In genomic region chr4:2262944-2263250, GRCh38 we compare ENCODE assay signal across 8 cellular contexts. TPM values are rescaled to one million over a fixed set of nuclear protein-coding genes. Genes with fewer than 3 reads are reported as not detected.
DNase-seq lines count a peak whose midpoint lies in the region; ATAC-seq and TF ChIP-seq lines count a peak whose summit lies in the region.

No MANE protein-coding gene starts in this region.

- H3K27me3 ChIP-seq in adrenal gland (no peaks in the 10 kb centered on the region), left lung (no peaks in the 10 kb centered on the region), suprapubic skin (no peaks in the 10 kb centered on the region)

- no peak for TF ChIP-seq POLR2A in adrenal gland (IDR thresholded peaks at IDR 0.05)
- TF ChIP-seq POLR2A in suprapubic skin (IDR thresholded peaks at IDR 0.05), result no peak

- H3K9me3 ChIP-seq in adrenal gland (replicated peaks in 1 of 3) (no peaks in the 10 kb centered on the region), left lung (no peaks in the 10 kb centered on the region), suprapubic skin (no peaks in the 10 kb centered on the region)

- TF ChIP-seq CTCF in adrenal gland (IDR thresholded peaks at IDR 0.05) (no peak), left lung (IDR thresholded peaks at IDR 0.05) (no peak), suprapubic skin (IDR thresholded peaks at IDR 0.05) (no peak)

- H3K4me3 ChIP-seq in adrenal gland (peak overlapping the region; percentile 35 to 60 (median 44)), left lung (peak overlapping the region; percentile 57 to 93), suprapubic skin (peak overlapping the region; percentile 93)

- intact Hi-C loops in activated CD4-positive, alpha-beta T cell treated with anti-CD3 and anti-CD28 coated beads, Interleukin-2, amount 10 ng/mL, durations not matched to agents 24 days and 14 days (cut with micrococcal nuclease), result loop anchor here (1.0 to 2.0 kb wide), 4 partner anchors 21 to 274 kb away; partner anchors contain the start of genes CFAP99, FAM193A, HAUS3 and POLN
- intact Hi-C loops in adrenal gland (cut with DNase I) (no loop called here), left lung (cut with DNase I) (no loop called here)

- no peaks in the 10 kb centered on the region for H3K4me1 Mint-ChIP-seq in activated CD4-positive, alpha-beta T cell treated with anti-CD3 and anti-CD28 coated beads, Interleukin-2, amount 10 ng/mL, durations not matched to agents 24 days and 14 days

- no peak for TF ChIP-seq EP300 in suprapubic skin (IDR thresholded peaks at IDR 0.05)

- no peaks in the 10 kb centered on the region for H3K36me3 Mint-ChIP-seq in activated CD4-positive, alpha-beta T cell treated with anti-CD3 and anti-CD28 coated beads, Interleukin-2, amount 10 ng/mL, durations not matched to agents 24 days and 14 days (ENCODE audit: low read depth)

- peak overlapping the region; percentile 76 for H3K4me3 Mint-ChIP-seq in activated CD4-positive, alpha-beta T cell treated with anti-CD3 and anti-CD28 coated beads, Interleukin-2, amount 10 ng/mL, durations not matched to agents 24 days and 14 days

- H3K36me3 ChIP-seq in adrenal gland (replicated peaks in 1 of 2) (peaks cover 0 to 9% of the 10 kb centered on the region in 2 donors), left lung (peaks cover 0 to 8% of the 10 kb centered on the region in 2 donors), suprapubic skin (peaks cover 2% of the 10 kb centered on the region)

- H3K4me1 ChIP-seq in adrenal gland (replicated peaks in 1 of 2) (peaks cover 50 to 61% of the 10 kb centered on the region in 2 donors), left lung (peaks cover 32 to 45% of the 10 kb centered on the region in 2 donors), suprapubic skin (peaks cover 56% of the 10 kb centered on the region)

- ATAC-seq in left lung (no peak), GM21825 (IDR thresholded peaks at IDR 0.05; ENCODE audit: unreplicated experiment) (no peak)

- 33 to 40% (median 36%) methylated on average over 13 of the region's 13 CpGs for WGBS in adrenal gland, 4 donors
- 44% methylated on average over 13 of the region's 13 CpGs for WGBS in suprapubic skin

- H3K9me3 Mint-ChIP-seq in activated CD4-positive, alpha-beta T cell treated with anti-CD3 and anti-CD28 coated beads, Interleukin-2, amount 10 ng/mL, durations not matched to agents 24 days and 14 days, result no peaks in the 10 kb centered on the region

- peak overlapping the region; percentile 43 to 98 (median 96) for H3K27ac ChIP-seq in adrenal gland
- peak overlapping the region; percentile 93 to 94 for H3K27ac ChIP-seq in left lung
- H3K27ac ChIP-seq in suprapubic skin, result peak overlapping the region; percentile 89

- DNase-seq in activated CD4-positive, alpha-beta T cell treated with anti-CD3 and anti-CD28 coated beads, Interleukin-2, amount 10 ng/mL, durations not matched to agents 24 days and 14 days, result no peak
- DNase-seq in activated CD4-positive, alpha-beta T cell treated with anti-CD3 and anti-CD28 coated beads for 48 hours, result no peak
- DNase-seq in adrenal gland, result no peak
- no peak for DNase-seq in left lung
- DNase-seq in suprapubic skin (ENCODE audit: low spot score in 2 of 2), result no peak
- no peak for DNase-seq in hippocampal formation (lab: John Stamatoyannopoulos, UW)
- no peak for DNase-seq in stimulated activated CD4-positive, alpha-beta T cell treated with anti-CD3 and anti-CD28 coated beads, Interleukin-4, amount 100 ng/mL, for 24 hours

- H3K27me3 Mint-ChIP-seq in activated CD4-positive, alpha-beta T cell treated with anti-CD3 and anti-CD28 coated beads, Interleukin-2, amount 10 ng/mL, durations not matched to agents 24 days and 14 days, result no peaks in the 10 kb centered on the region

- no peak overlapping the region for H3K27ac Mint-ChIP-seq in activated CD4-positive, alpha-beta T cell treated with anti-CD3 and anti-CD28 coated beads, Interleukin-2, amount 10 ng/mL, durations not matched to agents 24 days and 14 days

RNA-seq across cellular contexts. Expression of gene MXD4, which starts 1.0 kb away (rescaled TPM):
- total RNA-seq in activated CD4-positive, alpha-beta T cell treated with anti-CD3 and anti-CD28 coated beads, Interleukin-2, amount 10 ng/mL, durations not matched to agents 24 days and 14 days, result 4.9 and 5.2 TPM in 2 replicates
- total RNA-seq in adrenal gland (100 to 1,000 TPM in 4 of 8 donors, 10 to 100 TPM in 4; 49.2 to 133 (median 107) TPM), left lung (10 to 100 TPM; 52.4 to 84.6 TPM), suprapubic skin (10 to 100 TPM; 52.8 to 76.8 (median 63.3) TPM)
- 100 to 1,000 TPM in 1 of 3 donors, 10 to 100 TPM in 2; 13.9 to 245 (median 61.6) TPM for polyA plus RNA-seq in adrenal gland

RNA-seq across cellular contexts. Expression of gene HAUS3, which starts 21.0 kb away (rescaled TPM):
- total RNA-seq in activated CD4-positive, alpha-beta T cell treated with anti-CD3 and anti-CD28 coated beads, Interleukin-2, amount 10 ng/mL, durations not matched to agents 24 days and 14 days, result 19.3 and 19.4 TPM in 2 replicates
- total RNA-seq in adrenal gland (10 to 100 TPM in 5 of 8 donors, 1 to 10 TPM in 3; 8.3 to 15.8 (median 12.6) TPM), left lung (10 to 100 TPM in 1 of 2 donors, 1 to 10 TPM in 1; 9.7 to 13.3 TPM), suprapubic skin (10 to 100 TPM in 3 of 4 donors, 1 to 10 TPM in 1; 7.6 to 17.9 (median 11.8) TPM)
- polyA plus RNA-seq in adrenal gland, result 10 to 100 TPM; 12.8 to 19.1 (median 13.5) TPM

RNA-seq across cellular contexts. Expression of gene POLN, which starts 21.0 kb away (rescaled TPM):
- 1.9 and 2.3 TPM in 2 replicates for total RNA-seq in activated CD4-positive, alpha-beta T cell treated with anti-CD3 and anti-CD28 coated beads, Interleukin-2, amount 10 ng/mL, durations not matched to agents 24 days and 14 days
- total RNA-seq in adrenal gland, result 1 to 10 TPM in 7 of 8 donors, under 1 TPM in 1; 0.69 to 5.7 (median 2.6) TPM
- 10 to 100 TPM in 1 of 3 donors, 1 to 10 TPM in 2; 1.3 to 10.6 (median 6.3) TPM for polyA plus RNA-seq in adrenal gland
- total RNA-seq in left lung, result 1 to 10 TPM; 3.3 to 3.6 TPM
- 1 to 10 TPM in 2 of 4 donors, under 1 TPM in 2; 0.91 to 8.0 (median 1.2) TPM for total RNA-seq in suprapubic skin
